In the genomic region with DNA sequence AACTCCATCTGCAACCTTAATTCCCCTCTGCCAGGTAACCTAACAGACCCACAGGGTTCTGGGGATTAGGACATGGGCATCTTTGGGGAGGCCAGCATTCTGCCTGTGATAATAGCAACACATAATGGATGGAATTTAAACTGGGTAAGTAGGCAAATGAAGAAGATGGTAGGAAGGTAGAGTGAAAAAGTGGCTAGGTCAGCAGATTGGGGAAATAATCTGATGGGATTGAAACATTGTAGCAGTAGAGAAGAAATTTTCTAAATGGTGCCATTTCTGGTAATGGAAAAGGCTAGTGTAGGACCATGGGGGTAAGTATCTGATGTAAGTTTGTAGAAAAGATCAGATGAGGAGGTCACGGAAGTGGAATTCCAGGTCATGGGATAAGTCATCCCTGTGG, we compare ENCODE assay signal across 2 cellular contexts.
A peak's percentile ranks its signal among the peaks of the same experiment; 100 is the strongest.
TF ChIP-seq lines count a peak whose summit lies in the region.

No MANE protein-coding gene starts in this region.

TF ChIP-seq in IMR-90, 13 proteins besides CTCF, POLR2A, EP300 and RAD21:
- TF ChIP-seq MAFK (IDR thresholded peaks at IDR 0.05; ENCODE audit: low read depth, low read length) (peak; percentile 53), FOS (IDR thresholded peaks at IDR 0.05; ENCODE audit: low read depth, low read length) (no peak)

TF ChIP-seq in K562, 482 proteins besides CTCF, POLR2A, EP300 and RAD21:
- TF ChIP-seq C11orf30 (IDR thresholded peaks at IDR 0.05; ENCODE audit: low read depth) (0 out of 2 replicates have a peak, but pooled peaks have one; percentile 10), XRCC5 (IDR thresholded peaks at IDR 0.05; ENCODE audit: low read depth, low read length) (no peak), RB1 (IDR thresholded peaks at IDR 0.05; ENCODE audit: low read depth) (no peak), THRAP3 (IDR thresholded peaks at IDR 0.05; ENCODE audit: borderline replicate concordance) (no peak), ZNF384 (IDR thresholded peaks at IDR 0.05; ENCODE audit: low read depth, low read length) (no peak), KAT2B (IDR thresholded peaks at IDR 0.05; ENCODE audit: low read depth, low read length) (no peak), BCL6 (CRISPR knock-in tag; IDR thresholded peaks at IDR 0.05) (no peak), FUS (optimal IDR thresholded peaks at IDR 0.05; ENCODE audit: low read depth, low read length) (no peak), SMARCA4 (IDR thresholded peaks at IDR 0.05) (no peak), ZNF316 (IDR thresholded peaks at IDR 0.05) (peak; percentile 38; the same call in 1 of the 2 replicates)
